In genomic region chr11:117072517-117073218, GRCh38 we compare ENCODE assay signal across 8 cellular contexts. TPM values are rescaled to one million over a fixed set of nuclear protein-coding genes. Genes with fewer than 3 reads are reported as not detected.
A peak's percentile ranks its signal among the peaks of the same experiment; 100 is the strongest.
DNase-seq lines count a peak whose midpoint lies in the region; ATAC-seq and TF ChIP-seq lines count a peak whose summit lies in the region.

No MANE protein-coding gene starts in this region.

- H3K27me3 ChIP-seq in esophagus squamous epithelium, result no peaks in the 10 kb centered on the region

- in situ Hi-C loops in SK-MEL-5 (cut with HindIII; ENCODE audit: low pct_unique_long_range_greater_than_20kb, low sequenced_read_pairs), result no loop called here

- peak overlapping the region; percentile 56 to 72 (median 66) for H3K27ac ChIP-seq in esophagus squamous epithelium

- ATAC-seq in GM18909 (IDR thresholded peaks at IDR 0.05; ENCODE audit: poor library complexity, unreplicated experiment) (peak; percentile 44), GM18505 (IDR thresholded peaks at IDR 0.05; ENCODE audit: unreplicated experiment) (no peak), GM19351 (IDR thresholded peaks at IDR 0.05; ENCODE audit: unreplicated experiment) (no peak), GM18870 (IDR thresholded peaks at IDR 0.05; ENCODE audit: unreplicated experiment) (no peak)

- peak; percentile 90 for DNase-seq in A172 (ENCODE audit: low spot score)
- peak; percentile 53 for DNase-seq in SK-MEL-5 (ENCODE audit: low read depth, low spot score)
- no peak for DNase-seq in esophagus squamous epithelium (lab: John Stamatoyannopoulos, UW)
- peak; percentile 97 for DNase-seq in renal cortical epithelial cell (ENCODE audit: low read depth)

- no peaks in the 10 kb centered on the region for H3K36me3 ChIP-seq in esophagus squamous epithelium

- TF ChIP-seq POLR2A in esophagus squamous epithelium (IDR thresholded peaks at IDR 0.05), result no peak
- no peak for TF ChIP-seq POLR2A in GM18505 (IDR thresholded peaks at IDR 0.05; ENCODE audit: borderline replicate concordance, extremely low read depth, insufficient read depth, insufficient read length)

- WGBS in esophagus squamous epithelium, 2 donors, result 51 to 60% methylated on average over 3 of the region's 3 CpGs

- intact Hi-C loops in esophagus squamous epithelium (cut with DNase I), result no loop called here

- no peak overlapping the region for H3K4me3 ChIP-seq in esophagus squamous epithelium

- TF ChIP-seq CTCF in esophagus squamous epithelium (IDR thresholded peaks at IDR 0.05), result no peak

- peaks cover 31 to 71% (median 52%) of the 10 kb centered on the region in 3 donors for H3K4me1 ChIP-seq in esophagus squamous epithelium

- H3K9me3 ChIP-seq in esophagus squamous epithelium, result no peaks in the 10 kb centered on the region

RNA-seq across cellular contexts. Expression of gene SIK3, which starts 25.6 kb away (rescaled TPM):
- 4.1 and 6.9 TPM in 2 replicates for total RNA-seq in A172 (2014; rRNA removed; shearing (Covaris generic))
- total RNA-seq in SK-MEL-5 (2014; rRNA removed; shearing (Covaris generic)), result 8.7 and 9.2 TPM in 2 replicates
- polyA plus RNA-seq in SK-MEL-5 (2015; cell fraction: cytosol; rRNA removed), result 12.0 and 17.1 TPM in 2 replicates
- polyA plus RNA-seq in SK-MEL-5 (2015; cell fraction: nucleus; rRNA removed), result 22.1 and 25.3 TPM in 2 replicates
- 10 to 100 TPM; 16.2 to 35.1 (median 20.3) TPM for total RNA-seq in esophagus squamous epithelium
- total RNA-seq in renal cortical epithelial cell, result 7.6 and 31.3 TPM in 2 replicates
